ENCODE assay signal across 34 cellular contexts in the genomic region with DNA sequence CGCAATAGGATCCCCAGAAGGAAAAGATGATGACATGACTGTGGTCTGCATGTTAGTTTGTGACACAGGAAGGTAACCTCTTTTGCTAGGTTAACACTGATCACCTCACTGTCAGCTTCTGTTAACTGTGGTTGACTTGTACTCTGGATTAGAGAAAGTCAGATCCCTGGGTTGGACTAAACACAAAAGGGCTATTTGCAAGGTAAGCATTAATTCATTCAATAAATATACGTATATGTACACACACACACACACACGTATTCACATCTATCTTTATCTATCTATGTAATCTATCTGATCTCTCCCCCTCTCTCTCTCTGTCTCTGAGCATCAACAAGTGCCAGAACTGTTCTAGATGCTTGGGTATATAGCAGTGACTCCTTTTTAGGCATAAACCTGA.
"Had no signal": no experiment of that assay in that cellular context is flagged by ENCODE, and none has a peak within 500 bp of the region (broad histone marks: within the 10 kb centered on the region; RNA-seq: fewer than 3 reads in every experiment).

No MANE protein-coding gene starts in this region.

- H3K27ac ChIP-seq: adrenal gland, body of pancreas, brain microvascular endothelial cell, breast epithelium, VCaP had no signal

- H3K4me3 ChIP-seq: adrenal gland, body of pancreas, breast epithelium had no signal

- ATAC-seq: activated CD8-positive, alpha-beta T cell treated with anti-CD3 and anti-CD28 coated beads for 36 hours; activated naive CD4-positive, alpha-beta T cell treated with anti-CD3 and anti-CD28 coated beads, Interleukin-2, amount 50 U/mL, for 72 hours; activated T-cell treated with anti-CD3 and anti-CD28 coated beads, Interleukin-2, amount 50 U/mL, for 4 hours; activated T-cell treated with anti-CD3 and anti-CD28 coated beads, Interleukin-2, amount 50 U/mL, for 72 hours; activated T-helper 17 cell treated with anti-CD3 and anti-CD28 coated beads, Interleukin-2, amount 50 U/mL, for 72 hours; body of pancreas had no signal

- H3K4me1 ChIP-seq: adrenal gland, body of pancreas, breast epithelium had no signal

- H3K9me3 ChIP-seq: adrenal gland, body of pancreas had no signal

- H3K27me3 ChIP-seq: adrenal gland, body of pancreas had no signal

- DNase-seq: activated B cell treated with CpG ODN at 0.5 μM for 24 hours; activated CD4-positive, alpha-beta memory T cell treated with anti-CD3 and anti-CD28 coated beads for 36 hours; activated CD4-positive, alpha-beta T cell treated with anti-CD3 and anti-CD28 coated beads for 4 hours; activated CD4-positive, alpha-beta T cell treated with anti-CD3 and anti-CD28 coated beads, Interleukin-2, amount 10 ng/mL, durations not matched to agents 24 days and 14 days; activated CD4-positive, alpha-beta T cell treated with anti-CD3 and anti-CD28 coated beads, Interleukin-2, amount 50 U/mL, for 1 hour; activated CD4-positive, alpha-beta T cell treated with anti-CD3 and anti-CD28 coated beads, Interleukin-2, amount 50 U/mL, for 4 hours; activated CD4-positive, CD25-positive, alpha-beta regulatory T cell treated with anti-CD3 and anti-CD28 coated beads, Interleukin-2, amount 50 U/mL, for 72 hours; activated CD8-positive, alpha-beta memory T cell treated with anti-CD3 and anti-CD28 coated beads, Interleukin-2, amount 50 U/mL, for 4 hours; activated CD8-positive, alpha-beta T cell treated with anti-CD3 and anti-CD28 coated beads for 36 hours; activated effector memory CD4-positive, alpha-beta T cell treated with anti-CD3 and anti-CD28 coated beads, Interleukin-2, amount 50 U/mL, for 16 hours; activated gamma-delta T cell treated with Interleukin-2 at 50 U/mL for 16 hours; activated naive CD4-positive, alpha-beta T cell; activated naive CD4-positive, alpha-beta T cell treated with anti-CD3 and anti-CD28 coated beads for 36 hours; activated naive CD4-positive, alpha-beta T cell treated with anti-CD3 and anti-CD28 coated beads, Interleukin-2, amount 50 U/mL, for 16 hours; activated naive CD8-positive, alpha-beta T cell treated with anti-CD3 and anti-CD28 coated beads for 36 hours; activated T-cell treated with anti-CD3 and anti-CD28 coated beads for 4 hours; activated T-cell treated with anti-CD3 and anti-CD28 coated beads, Interleukin-2, amount 50 U/mL, for 1 hour; activated T-cell treated with anti-CD3 and anti-CD28 coated beads, Interleukin-2, amount 50 U/mL, for 4 hours; activated T-cell treated with anti-CD3 and anti-CD28 coated beads, Interleukin-2, amount 50 U/mL, for 72 hours; adrenal gland; amniotic stem cell; aorta; body of pancreas; brain microvascular endothelial cell; central memory CD4-positive, alpha-beta T cell; T-helper 2 cell; T-helper 9 cell had no signal

- H3K36me3 ChIP-seq: adrenal gland, brain microvascular endothelial cell, breast epithelium had no signal

- FAIRE-seq: astrocyte, colon, TTC549 had no signal
